In the genomic region with DNA sequence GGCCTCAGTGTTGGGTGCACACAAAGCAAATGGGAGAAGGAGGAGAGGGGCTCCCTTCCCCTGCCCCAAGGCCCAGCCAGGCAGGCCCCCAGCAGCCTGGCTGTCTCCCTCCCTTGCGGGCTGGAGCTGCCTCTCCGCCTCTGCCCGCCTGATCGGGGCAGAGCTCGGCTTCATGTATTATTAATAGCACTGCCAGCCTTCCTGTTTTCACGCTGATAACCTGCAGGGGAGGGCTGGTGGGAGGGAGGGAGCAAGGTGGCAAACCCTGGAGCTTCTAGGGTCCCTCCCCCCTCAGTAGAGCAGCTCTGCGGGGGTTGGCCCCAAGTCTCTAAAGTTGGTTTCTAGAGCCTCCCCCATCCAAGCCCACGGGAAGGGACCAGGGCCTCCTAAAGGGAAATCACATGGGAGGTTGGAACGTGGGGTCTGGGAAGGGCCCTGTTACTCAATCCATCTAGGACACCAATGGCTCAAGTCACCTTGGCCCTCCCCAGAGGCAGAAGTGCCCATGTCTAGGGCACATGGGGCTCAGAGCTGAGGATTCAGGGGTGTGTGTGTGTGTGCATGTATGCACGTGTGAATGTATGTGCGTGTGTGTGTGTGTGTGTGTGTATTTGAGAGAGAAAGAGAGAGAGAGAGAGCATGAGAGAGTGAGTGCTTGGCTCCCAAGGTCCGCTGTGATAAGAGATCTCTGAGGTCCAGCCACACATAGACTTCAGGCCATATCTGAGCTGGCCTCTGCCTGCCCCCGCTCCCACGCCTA, we compare ENCODE assay signal across 13 cellular contexts. TPM values are rescaled to one million over a fixed set of nuclear protein-coding genes. Genes with fewer than 3 reads are reported as not detected.
DNase-seq lines count a peak whose midpoint lies in the region; TF ChIP-seq lines count a peak whose summit lies in the region.
"Had no signal": no experiment of that assay in that cellular context is flagged by ENCODE, and none has a peak within 500 bp of the region (broad histone marks: within the 10 kb centered on the region; RNA-seq: fewer than 3 reads in every experiment).

No MANE protein-coding gene starts in this region.

- no peak overlapping the region for H3K4me2 ChIP-seq in trophoblast cell (ENCODE audit: low read length)
- H3K4me2 ChIP-seq: A549 had no signal

- H3K4me3 ChIP-seq in trophoblast cell (ENCODE audit: low read depth, low read length): no peak overlapping the region
- H3K4me3 ChIP-seq: A549 had no signal

- no peak overlapping the region for H3K18ac ChIP-seq in trophoblast cell (ENCODE audit: low read length)

- H3K36me3 ChIP-seq in trophoblast cell (ENCODE audit: control insufficient read depth in 1 of 2, insufficient read depth in 2 of 2, low read length in 2 of 2): no peaks in the 10 kb centered on the region

- no peak overlapping the region for H3K14ac ChIP-seq in trophoblast cell (ENCODE audit: low read length)

- no peak overlapping the region for H2BK12ac ChIP-seq in trophoblast cell (ENCODE audit: low read length)

- no peaks in the 10 kb centered on the region for H3K79me2 ChIP-seq in trophoblast cell (ENCODE audit: control insufficient read depth, insufficient read depth, low read length, poor library complexity)

- CTCF ChIA-PET in HEK293T (lab: Yijun Ruan, JAX): interaction anchor here (1.7 kb wide), 1 partner anchor 15 kb away, joined by 3 read pairs; no protein-coding TSS in a partner anchor

- no peak overlapping the region for H4K12ac ChIP-seq in trophoblast cell (ENCODE audit: low read depth, low read length)

- H2AK5ac ChIP-seq in trophoblast cell (ENCODE audit: low read length): no peak overlapping the region

- H3K27me3 ChIP-seq in trophoblast cell (ENCODE audit: insufficient read depth, low read length): no peaks in the 10 kb centered on the region

- peaks cover 0 to 1% of the 10 kb centered on the region in 2 experiments for H3K4me1 ChIP-seq in trophoblast cell (ENCODE audit: control insufficient read depth in 1 of 2, insufficient read depth in 2 of 2, low read length in 2 of 2)
- H3K4me1 ChIP-seq: A549 had no signal

- H3K79me1 ChIP-seq in trophoblast cell (ENCODE audit: low read length): no peaks in the 10 kb centered on the region

- no peak overlapping the region for H2AFZ ChIP-seq in trophoblast cell (ENCODE audit: insufficient read depth, low read length, poor library complexity)

- H3K4ac ChIP-seq in trophoblast cell (ENCODE audit: low read depth, low read length): no peak overlapping the region

- H3K27ac ChIP-seq in trophoblast cell (ENCODE audit: low read depth, low read length): no peak overlapping the region
- H3K27ac ChIP-seq: A549 had no signal

- H3K23ac ChIP-seq in trophoblast cell (ENCODE audit: low read length): no peak overlapping the region

- H4K8ac ChIP-seq in trophoblast cell (ENCODE audit: low read depth, low read length): no peak overlapping the region

- no peak overlapping the region for H2BK5ac ChIP-seq in trophoblast cell (ENCODE audit: low read depth, low read length, poor library complexity)

- no peak overlapping the region for H2BK120ac ChIP-seq in trophoblast cell (ENCODE audit: insufficient read depth, low read length, poor library complexity)

- WGBS in trophoblast cell (ENCODE audit: extremely low coverage, insufficient coverage, insufficient read length): 100% methylated on average over 1 of the region's 14 CpGs

- DNase-seq in NCI-H526 (lab: John Stamatoyannopoulos, UW) (peak; percentile 36 to 64), NCI-H526 treated with DMSO at 0.1 percent for 48 hours (lab: John Stamatoyannopoulos, UW) (no peak), COR-L47 (lab: John Stamatoyannopoulos, UW) (peak; percentile 72), RPMI8226 (peak; percentile 26), putamen (ENCODE audit: low spot score) (peak; percentile 78), HEK293T (ENCODE audit: extremely low spot score) (no peak), trophoblast cell (no peak)
- DNase-seq: CD4-positive, CD25-positive, alpha-beta regulatory T cell; NCI-H1436; NCI-H2029 treated with DMSO at 0.1 percent for 48 hours; NCI-H226; SHP77 treated with DMSO at 0.1 percent for 48 hours had no signal

- POLR2A ChIA-PET in HEK293T (lab: Yijun Ruan, JAX): no interaction called here

- H3K9ac ChIP-seq in trophoblast cell (ENCODE audit: low read length): no peak overlapping the region

- H3K9me3 ChIP-seq in trophoblast cell (ENCODE audit: insufficient read depth, low read depth, low read length): no peaks in the 10 kb centered on the region
- H3K9me3 ChIP-seq: A549 had no signal

- no peak overlapping the region for H4K91ac ChIP-seq in trophoblast cell (ENCODE audit: low read depth, low read length)

TF ChIP-seq in HEK293T, 16 proteins besides CTCF, POLR2A, EP300 and RAD21:
- TF ChIP-seq LEF1 (IDR thresholded peaks at IDR 0.05; ENCODE audit: borderline replicate concordance) (no peak), SP1 (IDR thresholded peaks at IDR 0.05) (no peak), CTBP1 (IDR thresholded peaks at IDR 0.05; ENCODE audit: borderline replicate concordance) (no peak), ZNF384 (IDR thresholded peaks at IDR 0.05) (no peak), BHLHE40 (IDR thresholded peaks at IDR 0.05; ENCODE audit: borderline replicate concordance) (no peak), FOXM1 (IDR thresholded peaks at IDR 0.05; ENCODE audit: borderline replicate concordance) (no peak), FOXA1 (IDR thresholded peaks at IDR 0.05) (no peak), ELF4 (IDR thresholded peaks at IDR 0.05) (no peak), NFRKB (IDR thresholded peaks at IDR 0.05) (no peak), SUZ12 (IDR thresholded peaks at IDR 0.05) (no peak), FOXK2 (IDR thresholded peaks at IDR 0.05) (no peak), HDGF (IDR thresholded peaks at IDR 0.05; ENCODE audit: borderline replicate concordance) (no peak), L3MBTL2 (conservative IDR thresholded peaks at IDR 0.05) (no peak), TARDBP (IDR thresholded peaks at IDR 0.05) (no peak), ARNT (IDR thresholded peaks at IDR 0.05) (no peak)
- TF ChIP-seq, protein P1, sequence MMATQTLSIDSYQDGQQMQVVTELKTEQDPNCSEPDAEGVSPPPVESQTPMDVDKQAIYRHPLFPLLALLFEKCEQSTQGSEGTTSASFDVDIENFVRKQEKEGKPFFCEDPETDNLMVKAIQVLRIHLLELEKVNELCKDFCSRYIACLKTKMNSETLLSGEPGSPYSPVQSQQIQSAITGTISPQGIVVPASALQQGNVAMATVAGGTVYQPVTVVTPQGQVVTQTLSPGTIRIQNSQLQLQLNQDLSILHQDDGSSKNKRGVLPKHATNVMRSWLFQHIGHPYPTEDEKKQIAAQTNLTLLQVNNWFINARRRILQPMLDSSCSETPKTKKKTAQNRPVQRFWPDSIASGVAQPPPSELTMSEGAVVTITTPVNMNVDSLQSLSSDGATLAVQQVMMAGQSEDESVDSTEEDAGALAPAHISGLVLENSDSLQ (IDR thresholded peaks at IDR 0.05): no peak

RNA-seq across cellular contexts. Expression of a gene that starts 21.8 kb away (rescaled TPM):
- 0.44 and 0.46 TPM in 2 replicates for polyA plus RNA-seq in trophoblast cell (2013)
- polyA plus RNA-seq: A549 had no signal

RNA-seq across cellular contexts. Expression of a gene that starts 55.9 kb away (rescaled TPM):
- polyA plus RNA-seq in trophoblast cell (2013): 56.4 and 56.8 TPM in 2 replicates

Comparison
In these comparisons a context has a peak if more than half of its experiments do, and no peak if none do; other contexts are left out.
1. DNase-seq: peak in NCI-H526 (2 of 2), COR-L47 (single experiment), RPMI8226 (single experiment) and putamen (single experiment); none in NCI-H526 treated with DMSO at 0.1 percent for 48 hours (single experiment), HEK293T (single experiment) and trophoblast cell (0 of 2).